18 cellular contexts compared by ENCODE assay signal in genomic region chr17:50642071-50642721, GRCh38. TPM values are rescaled to one million over a fixed set of nuclear protein-coding genes. Genes with fewer than 3 reads are reported as not detected.
"Had no signal": no experiment of that assay in that cellular context is flagged by ENCODE, and none has a peak within 500 bp of the region (broad histone marks: within the 10 kb centered on the region; RNA-seq: fewer than 3 reads in every experiment).

No MANE protein-coding gene starts in this region.

- H3K27ac ChIP-seq: colonic mucosa, left ventricle myocardium inferior had no signal

- H3K4me3 Mint-ChIP-seq: activated CD8-positive, alpha-beta memory T cell treated with anti-CD3 and anti-CD28 coated beads, Interleukin-2, amount 10 ng/mL, durations not matched to agents 7 days and 5 days; activated T-cell treated with anti-CD3 and anti-CD28 coated beads, Interleukin-2, amount 50 U/mL, for 4 hours; neural crest cell; stimulated activated naive B cell treated with anti-CD40 and anti-IgM and Interleukin-4, amounts not matched to agents 10 μg/mL and 1 μg/mL and 100 μg/mL, for 72 hours had no signal

- H3K4me3 ChIP-seq: colonic mucosa, heart right ventricle, left ventricle myocardium inferior, smooth muscle cell, transverse colon had no signal

- H3K9me3 Mint-ChIP-seq: activated T-cell treated with anti-CD3 and anti-CD28 coated beads, Interleukin-2, amount 50 U/mL, for 4 hours; neural crest cell; stimulated activated naive B cell treated with anti-CD40 and anti-IgM and Interleukin-4, amounts not matched to agents 10 μg/mL and 1 μg/mL and 100 μg/mL, for 72 hours had no signal

- DNase-seq: activated CD4-positive, alpha-beta T cell treated with anti-CD3 and anti-CD28 coated beads, Interleukin-2, amount 50 U/mL, for 48 hours; activated CD8-positive, alpha-beta memory T cell treated with anti-CD3 and anti-CD28 coated beads, Interleukin-2, amount 10 ng/mL, durations not matched to agents 7 days and 5 days; activated gamma-delta T cell; activated T-cell treated with anti-CD3 and anti-CD28 coated beads, Interleukin-2, amount 50 U/mL, for 4 hours; caudate nucleus; colonic mucosa; effector CD4-positive, alpha-beta T cell; heart right ventricle; left ventricle myocardium inferior; mesendoderm; stimulated activated naive B cell treated with anti-CD40 and anti-IgM and Interleukin-4, amounts not matched to agents 10 μg/mL and 1 μg/mL and 100 μg/mL, for 72 hours; transverse colon had no signal

- H3K4me1 Mint-ChIP-seq: activated CD8-positive, alpha-beta memory T cell treated with anti-CD3 and anti-CD28 coated beads, Interleukin-2, amount 10 ng/mL, durations not matched to agents 7 days and 5 days; stimulated activated naive B cell treated with anti-CD40 and anti-IgM and Interleukin-4, amounts not matched to agents 10 μg/mL and 1 μg/mL and 100 μg/mL, for 72 hours had no signal

- H3K36me3 Mint-ChIP-seq: activated CD8-positive, alpha-beta memory T cell treated with anti-CD3 and anti-CD28 coated beads, Interleukin-2, amount 10 ng/mL, durations not matched to agents 7 days and 5 days; stimulated activated naive B cell treated with anti-CD40 and anti-IgM and Interleukin-4, amounts not matched to agents 10 μg/mL and 1 μg/mL and 100 μg/mL, for 72 hours had no signal

- H3K9ac ChIP-seq: parathyroid adenoma had no signal

- ATAC-seq: activated CD4-positive, CD25-positive, alpha-beta regulatory T cell treated with anti-CD3 and anti-CD28 coated beads, Interleukin-2, amount 50 U/mL, for 24 hours; activated CD8-positive, alpha-beta memory T cell treated with anti-CD3 and anti-CD28 coated beads, Interleukin-2, amount 10 ng/mL, durations not matched to agents 7 days and 5 days; activated T-cell treated with anti-CD3 and anti-CD28 coated beads, Interleukin-2, amount 50 U/mL, for 4 hours; heart right ventricle; stimulated activated naive B cell treated with anti-CD40 and anti-IgM and Interleukin-4, amounts not matched to agents 10 μg/mL and 1 μg/mL and 100 μg/mL, for 72 hours had no signal

- H3K36me3 ChIP-seq: colonic mucosa, heart right ventricle, left ventricle myocardium inferior, transverse colon had no signal

- H3K27me3 ChIP-seq: colonic mucosa, transverse colon had no signal

- H3K27ac Mint-ChIP-seq: activated CD8-positive, alpha-beta memory T cell treated with anti-CD3 and anti-CD28 coated beads, Interleukin-2, amount 10 ng/mL, durations not matched to agents 7 days and 5 days; stimulated activated naive B cell treated with anti-CD40 and anti-IgM and Interleukin-4, amounts not matched to agents 10 μg/mL and 1 μg/mL and 100 μg/mL, for 72 hours had no signal

- H3K9me3 ChIP-seq: colonic mucosa, heart right ventricle, left ventricle myocardium inferior, transverse colon had no signal

RNA-seq across cellular contexts. Expression of gene ABCC3, which starts 7.5 kb away (rescaled TPM):
- total RNA-seq: activated CD8-positive, alpha-beta memory T cell treated with anti-CD3 and anti-CD28 coated beads, Interleukin-2, amount 10 ng/mL, durations not matched to agents 7 days and 5 days; frontal cortex; neural crest cell; T-helper 2 cell treated with Interferon-gamma antibody and Interleukin-4, amounts not matched to agents 100 ng/mL and 5 ng/mL, for 36 hours had no signal
